ENCODE assay signal across 1 cellular context in the genomic region with DNA sequence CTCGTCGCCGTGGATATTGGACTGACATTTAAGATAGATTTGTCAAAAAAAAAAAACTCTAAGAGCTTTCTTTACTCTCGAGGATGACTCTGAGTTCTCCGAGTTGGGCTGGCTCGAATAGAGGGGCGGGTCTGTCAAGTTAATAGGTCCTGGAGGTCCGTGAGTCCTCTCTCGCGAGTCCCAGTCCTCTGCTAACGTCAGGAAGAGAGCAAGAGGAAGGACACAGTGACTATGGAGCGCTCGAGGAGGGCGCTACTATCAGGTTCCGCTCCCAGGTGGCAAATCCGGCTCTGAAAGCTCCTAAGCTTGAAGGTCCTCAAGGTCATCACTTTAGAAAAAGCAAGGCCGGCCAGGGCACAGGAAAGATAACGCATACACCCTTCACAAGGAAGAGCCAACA.
A peak's percentile ranks its signal among the peaks of the same experiment; 100 is the strongest.
TF ChIP-seq lines count a peak whose summit lies in the region.

No MANE protein-coding gene starts in this region.

TF ChIP-seq in HepG2, 621 proteins besides CTCF, POLR2A, EP300 and RAD21:
- no peak for TF ChIP-seq ZNF142 (CRISPR knock-in tag; IDR thresholded peaks at IDR 0.05)
- 0 out of 2 replicates have a peak, but pooled peaks have one; percentile 5 for TF ChIP-seq TGIF2 (CRISPR knock-in tag; IDR thresholded peaks at IDR 0.05)
